ENCODE assay signal across 1 cellular context in the genomic region with DNA sequence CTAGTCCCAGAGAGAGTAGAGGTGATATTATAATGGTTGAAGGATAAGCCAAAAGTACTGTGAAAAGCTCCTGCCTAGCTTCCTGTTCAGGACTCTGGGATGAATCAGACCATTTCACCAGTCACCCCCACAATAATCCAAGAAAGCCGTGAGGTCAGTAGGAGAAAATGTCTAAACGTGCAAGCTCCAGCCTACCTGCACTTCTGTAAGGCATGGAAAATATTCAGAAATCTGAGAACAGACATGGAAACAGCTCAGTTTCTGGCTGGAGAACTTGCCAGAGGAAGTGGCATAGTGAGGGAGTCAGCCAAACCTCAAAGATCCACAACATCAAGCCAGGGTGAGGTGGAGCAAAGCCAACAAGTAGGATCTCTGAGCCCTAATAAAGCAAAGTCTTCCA.
TF ChIP-seq lines count a peak whose summit lies in the region.

No MANE protein-coding gene starts in this region.

TF ChIP-seq in SK-N-SH, 30 proteins besides CTCF, POLR2A, EP300 and RAD21 (continued from another document):
- TF ChIP-seq, protein P1, sequence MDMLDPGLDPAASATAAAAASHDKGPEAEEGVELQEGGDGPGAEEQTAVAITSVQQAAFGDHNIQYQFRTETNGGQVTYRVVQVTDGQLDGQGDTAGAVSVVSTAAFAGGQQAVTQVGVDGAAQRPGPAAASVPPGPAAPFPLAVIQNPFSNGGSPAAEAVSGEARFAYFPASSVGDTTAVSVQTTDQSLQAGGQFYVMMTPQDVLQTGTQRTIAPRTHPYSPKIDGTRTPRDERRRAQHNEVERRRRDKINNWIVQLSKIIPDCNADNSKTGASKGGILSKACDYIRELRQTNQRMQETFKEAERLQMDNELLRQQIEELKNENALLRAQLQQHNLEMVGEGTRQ (IDR thresholded peaks at IDR 0.05; ENCODE audit: borderline replicate concordance, low read depth, low read length): no peak
- TF ChIP-seq YY1 (IDR thresholded peaks at IDR 0.05; ENCODE audit: low read depth) (0 out of 2 replicates have a peak, but pooled peaks have one; percentile 31), RFX5 (IDR thresholded peaks at IDR 0.05; ENCODE audit: low read length) (no peak), CHD2 (IDR thresholded peaks at IDR 0.05; ENCODE audit: low read length, partially characterized antibody) (no peak), GATA2 (CRISPR knock-in tag; IDR thresholded peaks at IDR 0.05) (no peak), ZBTB33 (IDR thresholded peaks at IDR 0.05; ENCODE audit: borderline replicate concordance, low read depth) (0 out of 2 replicates have a peak, but pooled peaks have one; percentile 41), ELF1 (IDR thresholded peaks at IDR 0.05) (no peak), MXI1 (IDR thresholded peaks at IDR 0.05; ENCODE audit: low read depth, low read length) (no peak), TCF12 (IDR thresholded peaks at IDR 0.05) (peak; percentile 71; the same call in 1 of the 2 replicates), RXRA (IDR thresholded peaks at IDR 0.05; ENCODE audit: borderline replicate concordance, low read depth) (peak; percentile 29; the same call in 1 of the 2 replicates), TAF1 (IDR thresholded peaks at IDR 0.05; ENCODE audit: borderline replicate concordance, low read depth, low read length) (no peak), FOSL2 (IDR thresholded peaks at IDR 0.05; ENCODE audit: borderline replicate concordance, low read depth) (peak; percentile 57; the same call in 1 of the 2 replicates), POLR2AphosphoS5 (IDR thresholded peaks at IDR 0.05; ENCODE audit: low read depth, low read length) (peak; percentile 51; the same call in 1 of the 2 replicates)
- TF ChIP-seq, protein P2, sequence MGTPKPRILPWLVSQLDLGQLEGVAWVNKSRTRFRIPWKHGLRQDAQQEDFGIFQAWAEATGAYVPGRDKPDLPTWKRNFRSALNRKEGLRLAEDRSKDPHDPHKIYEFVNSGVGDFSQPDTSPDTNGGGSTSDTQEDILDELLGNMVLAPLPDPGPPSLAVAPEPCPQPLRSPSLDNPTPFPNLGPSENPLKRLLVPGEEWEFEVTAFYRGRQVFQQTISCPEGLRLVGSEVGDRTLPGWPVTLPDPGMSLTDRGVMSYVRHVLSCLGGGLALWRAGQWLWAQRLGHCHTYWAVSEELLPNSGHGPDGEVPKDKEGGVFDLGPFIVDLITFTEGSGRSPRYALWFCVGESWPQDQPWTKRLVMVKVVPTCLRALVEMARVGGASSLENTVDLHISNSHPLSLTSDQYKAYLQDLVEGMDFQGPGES (IDR thresholded peaks at IDR 0.05; ENCODE audit: low read depth, low read length): no peak
- TF ChIP-seq, protein P3, sequence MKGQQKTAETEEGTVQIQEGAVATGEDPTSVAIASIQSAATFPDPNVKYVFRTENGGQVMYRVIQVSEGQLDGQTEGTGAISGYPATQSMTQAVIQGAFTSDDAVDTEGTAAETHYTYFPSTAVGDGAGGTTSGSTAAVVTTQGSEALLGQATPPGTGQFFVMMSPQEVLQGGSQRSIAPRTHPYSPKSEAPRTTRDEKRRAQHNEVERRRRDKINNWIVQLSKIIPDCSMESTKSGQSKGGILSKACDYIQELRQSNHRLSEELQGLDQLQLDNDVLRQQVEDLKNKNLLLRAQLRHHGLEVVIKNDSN (IDR thresholded peaks at IDR 0.05; ENCODE audit: borderline replicate concordance, low read depth): no peak
